14 cellular contexts compared by ENCODE assay signal in the genomic region with DNA sequence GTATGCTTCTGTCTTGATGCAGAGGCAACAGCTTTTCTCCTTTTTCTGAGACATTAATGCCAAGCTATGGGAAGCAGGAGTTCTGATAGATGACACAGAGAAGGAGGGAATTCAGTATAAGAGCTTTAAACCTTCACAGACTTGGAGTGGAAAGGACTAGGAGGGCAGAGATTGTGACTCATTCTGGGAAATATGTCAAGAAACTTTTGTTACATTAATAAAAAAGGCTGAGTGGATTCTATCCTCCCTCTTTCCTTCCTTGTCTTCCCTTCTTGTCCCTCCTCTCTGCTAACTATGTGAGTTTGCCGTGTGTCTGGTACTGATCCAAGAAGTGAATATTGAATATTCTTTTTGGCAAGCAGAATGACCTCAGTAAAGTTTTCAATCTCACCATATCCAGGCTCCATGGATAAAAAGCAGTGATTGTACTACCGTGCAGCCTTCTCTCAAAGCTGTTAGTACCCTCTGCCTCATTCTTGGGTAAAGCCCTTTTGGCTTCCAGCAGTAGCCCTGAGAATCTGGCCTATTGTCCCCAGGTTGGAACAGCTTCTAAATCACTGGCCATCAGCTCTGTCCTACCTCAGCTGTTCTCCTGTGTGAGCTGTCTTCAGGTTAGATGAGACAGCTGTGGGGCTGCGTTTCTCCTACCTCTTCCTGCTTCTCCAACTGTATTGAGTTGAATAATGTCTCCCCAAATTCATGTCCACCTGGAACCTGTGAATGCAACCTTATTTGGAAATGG.
A peak's percentile ranks its signal among the peaks of the same experiment; 100 is the strongest.
DNase-seq lines count a peak whose midpoint lies in the region; TF ChIP-seq lines count a peak whose summit lies in the region.
"Had no signal": no experiment of that assay in that cellular context is flagged by ENCODE, and none has a peak within 500 bp of the region (broad histone marks: within the 10 kb centered on the region; RNA-seq: fewer than 3 reads in every experiment).

No MANE protein-coding gene starts in this region.

- intact Hi-C loops in posterior vena cava (cut with DNase I): no loop called here

- DNase-seq in AG10803 (ENCODE audit: low read depth) (peak; percentile 56), NCI-H226 (peak; percentile 42), epithelial cell of esophagus (ENCODE audit: low read depth) (peak; percentile 16), non-pigmented ciliary epithelial cell (ENCODE audit: low read depth) (peak; percentile 24), posterior vena cava (ENCODE audit: low spot score) (no peak), NCI-H1930 (lab: John Stamatoyannopoulos, UW) (no peak), NCI-H1436 (lab: John Stamatoyannopoulos, UW) (no peak), NK-92 (lab: John Stamatoyannopoulos, UW; ENCODE audit: unreplicated experiment) (no peak)
- DNase-seq: activated naive CD4-positive, alpha-beta T cell treated with anti-CD3 and anti-CD28 coated beads, Interleukin-2, amount 10 ng/mL, durations not matched to agents 7 days and 5 days; glutamatergic neuron; NCI-H146; ovary; SHP77 treated with DMSO at 0.1 percent for 48 hours; stimulated activated CD4-positive, alpha-beta T cell treated with anti-CD3 and anti-CD28 coated beads, Interleukin-1b, Interleukin-23, amount 100 ng/mL, for 48 hours had no signal

- H3K4me3 ChIP-seq in AG10803 (ENCODE audit: low read length) (no peak overlapping the region), epithelial cell of esophagus (ENCODE audit: low read length) (no peak overlapping the region)
- H3K4me3 ChIP-seq: ovary had no signal

- TF ChIP-seq CTCF in AG10803 (conservative IDR thresholded peaks at IDR 0.05; ENCODE audit: low read length) (no peak), epithelial cell of esophagus (IDR thresholded peaks at IDR 0.05; ENCODE audit: insufficient read depth, low read depth, low read length, missing control alignments) (no peak)

Comparison
In these comparisons a context has a peak if more than half of its experiments do, and no peak if none do; other contexts are left out.
1. DNase-seq: peak in AG10803 (single experiment), NCI-H226 (single experiment), epithelial cell of esophagus (single experiment) and non-pigmented ciliary epithelial cell (single experiment); none in posterior vena cava (single experiment), NCI-H1930 (0 of 2), NCI-H1436 (single experiment) and NK-92 (single experiment).